In the genomic region with DNA sequence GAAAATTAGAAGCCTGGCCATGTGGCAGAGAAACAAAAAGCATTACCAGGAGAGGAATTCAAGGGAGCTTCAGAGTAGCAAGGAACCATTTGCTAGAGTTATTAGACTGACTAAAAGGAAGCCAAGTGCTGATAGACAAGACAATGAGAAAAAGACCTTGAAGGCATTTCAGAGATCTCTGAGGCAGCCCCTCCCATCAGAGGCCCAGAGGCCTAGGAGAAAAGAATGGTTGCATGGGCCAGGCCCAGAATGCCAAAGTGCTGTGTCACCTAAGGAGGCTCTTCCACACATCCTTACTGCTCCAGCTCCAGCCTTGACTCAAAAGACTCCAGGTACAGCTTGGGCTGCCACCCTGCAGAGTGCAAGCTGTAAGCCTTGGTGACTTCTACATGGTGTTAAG, we compare ENCODE assay signal across 2 cellular contexts.
TF ChIP-seq lines count a peak whose summit lies in the region.

No MANE protein-coding gene starts in this region.

TF ChIP-seq in SK-N-SH, 30 proteins besides CTCF, POLR2A, EP300 and RAD21 (continued from another document):
- TF ChIP-seq IRF3 (IDR thresholded peaks at IDR 0.05; ENCODE audit: low read depth, low read length) (no peak), MXI1 (IDR thresholded peaks at IDR 0.05; ENCODE audit: low read depth, low read length) (no peak), NFIC (IDR thresholded peaks at IDR 0.05; ENCODE audit: borderline replicate concordance) (no peak), TCF12 (IDR thresholded peaks at IDR 0.05) (no peak), TEAD4 (IDR thresholded peaks at IDR 0.05; ENCODE audit: borderline replicate concordance, insufficient read depth) (no peak), NRF1 (IDR thresholded peaks at IDR 0.05; ENCODE audit: low read depth, low read length) (no peak), TAF1 (IDR thresholded peaks at IDR 0.05; ENCODE audit: borderline replicate concordance, low read depth, low read length) (no peak), CHD2 (IDR thresholded peaks at IDR 0.05; ENCODE audit: low read length, partially characterized antibody) (no peak)
TF ChIP-seq in SK-N-SH: peak in this region for 0.

TF ChIP-seq in SK-N-SH treated with all-trans-retinoic acid at 6 μM for 48 hours, 23 proteins besides CTCF, POLR2A, EP300 and RAD21 (continued from another document):
- TF ChIP-seq CREB5 (CRISPR knock-in tag; IDR thresholded peaks at IDR 0.05; ENCODE audit: low read depth) (no peak), OSR1 (CRISPR knock-in tag; IDR thresholded peaks at IDR 0.05) (no peak), ZNF70 (CRISPR knock-in tag; IDR thresholded peaks at IDR 0.05) (no peak), POU6F1 (CRISPR knock-in tag; IDR thresholded peaks at IDR 0.05; ENCODE audit: borderline replicate concordance, low read depth) (no peak), TSHZ2 (CRISPR knock-in tag; IDR thresholded peaks at IDR 0.05) (no peak), ESRRG (CRISPR knock-in tag; IDR thresholded peaks at IDR 0.05) (no peak), RARB (CRISPR knock-in tag; IDR thresholded peaks at IDR 0.05) (no peak), ZNF8 (CRISPR knock-in tag; IDR thresholded peaks at IDR 0.05) (no peak), ZFP30 (CRISPR knock-in tag; IDR thresholded peaks at IDR 0.05) (no peak)
